Comparison of ENCODE assay signal across 1 cellular context in the genomic region with DNA sequence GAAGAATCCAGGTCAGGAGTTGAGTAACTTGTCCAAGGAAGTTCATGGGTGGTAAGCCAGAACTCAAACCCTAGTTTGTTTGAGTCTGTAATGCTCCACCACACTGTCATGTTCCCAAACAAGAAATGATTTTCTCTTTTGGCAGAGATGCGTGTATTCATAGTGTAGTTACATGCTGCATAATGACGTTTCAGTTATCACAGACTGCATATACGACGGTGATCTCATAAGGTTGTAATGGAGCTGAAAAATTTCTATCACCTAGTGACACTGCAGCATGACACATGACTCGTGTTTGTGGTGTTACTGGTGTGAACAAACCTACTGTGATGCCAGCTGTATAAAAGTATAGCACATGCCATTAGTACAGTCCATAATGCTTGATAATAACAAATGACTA.
TF ChIP-seq lines count a peak whose summit lies in the region.

No MANE protein-coding gene starts in this region.

TF ChIP-seq in K562, 482 proteins besides CTCF, POLR2A, EP300 and RAD21 (continued from another document):
- TF ChIP-seq, protein P1, sequence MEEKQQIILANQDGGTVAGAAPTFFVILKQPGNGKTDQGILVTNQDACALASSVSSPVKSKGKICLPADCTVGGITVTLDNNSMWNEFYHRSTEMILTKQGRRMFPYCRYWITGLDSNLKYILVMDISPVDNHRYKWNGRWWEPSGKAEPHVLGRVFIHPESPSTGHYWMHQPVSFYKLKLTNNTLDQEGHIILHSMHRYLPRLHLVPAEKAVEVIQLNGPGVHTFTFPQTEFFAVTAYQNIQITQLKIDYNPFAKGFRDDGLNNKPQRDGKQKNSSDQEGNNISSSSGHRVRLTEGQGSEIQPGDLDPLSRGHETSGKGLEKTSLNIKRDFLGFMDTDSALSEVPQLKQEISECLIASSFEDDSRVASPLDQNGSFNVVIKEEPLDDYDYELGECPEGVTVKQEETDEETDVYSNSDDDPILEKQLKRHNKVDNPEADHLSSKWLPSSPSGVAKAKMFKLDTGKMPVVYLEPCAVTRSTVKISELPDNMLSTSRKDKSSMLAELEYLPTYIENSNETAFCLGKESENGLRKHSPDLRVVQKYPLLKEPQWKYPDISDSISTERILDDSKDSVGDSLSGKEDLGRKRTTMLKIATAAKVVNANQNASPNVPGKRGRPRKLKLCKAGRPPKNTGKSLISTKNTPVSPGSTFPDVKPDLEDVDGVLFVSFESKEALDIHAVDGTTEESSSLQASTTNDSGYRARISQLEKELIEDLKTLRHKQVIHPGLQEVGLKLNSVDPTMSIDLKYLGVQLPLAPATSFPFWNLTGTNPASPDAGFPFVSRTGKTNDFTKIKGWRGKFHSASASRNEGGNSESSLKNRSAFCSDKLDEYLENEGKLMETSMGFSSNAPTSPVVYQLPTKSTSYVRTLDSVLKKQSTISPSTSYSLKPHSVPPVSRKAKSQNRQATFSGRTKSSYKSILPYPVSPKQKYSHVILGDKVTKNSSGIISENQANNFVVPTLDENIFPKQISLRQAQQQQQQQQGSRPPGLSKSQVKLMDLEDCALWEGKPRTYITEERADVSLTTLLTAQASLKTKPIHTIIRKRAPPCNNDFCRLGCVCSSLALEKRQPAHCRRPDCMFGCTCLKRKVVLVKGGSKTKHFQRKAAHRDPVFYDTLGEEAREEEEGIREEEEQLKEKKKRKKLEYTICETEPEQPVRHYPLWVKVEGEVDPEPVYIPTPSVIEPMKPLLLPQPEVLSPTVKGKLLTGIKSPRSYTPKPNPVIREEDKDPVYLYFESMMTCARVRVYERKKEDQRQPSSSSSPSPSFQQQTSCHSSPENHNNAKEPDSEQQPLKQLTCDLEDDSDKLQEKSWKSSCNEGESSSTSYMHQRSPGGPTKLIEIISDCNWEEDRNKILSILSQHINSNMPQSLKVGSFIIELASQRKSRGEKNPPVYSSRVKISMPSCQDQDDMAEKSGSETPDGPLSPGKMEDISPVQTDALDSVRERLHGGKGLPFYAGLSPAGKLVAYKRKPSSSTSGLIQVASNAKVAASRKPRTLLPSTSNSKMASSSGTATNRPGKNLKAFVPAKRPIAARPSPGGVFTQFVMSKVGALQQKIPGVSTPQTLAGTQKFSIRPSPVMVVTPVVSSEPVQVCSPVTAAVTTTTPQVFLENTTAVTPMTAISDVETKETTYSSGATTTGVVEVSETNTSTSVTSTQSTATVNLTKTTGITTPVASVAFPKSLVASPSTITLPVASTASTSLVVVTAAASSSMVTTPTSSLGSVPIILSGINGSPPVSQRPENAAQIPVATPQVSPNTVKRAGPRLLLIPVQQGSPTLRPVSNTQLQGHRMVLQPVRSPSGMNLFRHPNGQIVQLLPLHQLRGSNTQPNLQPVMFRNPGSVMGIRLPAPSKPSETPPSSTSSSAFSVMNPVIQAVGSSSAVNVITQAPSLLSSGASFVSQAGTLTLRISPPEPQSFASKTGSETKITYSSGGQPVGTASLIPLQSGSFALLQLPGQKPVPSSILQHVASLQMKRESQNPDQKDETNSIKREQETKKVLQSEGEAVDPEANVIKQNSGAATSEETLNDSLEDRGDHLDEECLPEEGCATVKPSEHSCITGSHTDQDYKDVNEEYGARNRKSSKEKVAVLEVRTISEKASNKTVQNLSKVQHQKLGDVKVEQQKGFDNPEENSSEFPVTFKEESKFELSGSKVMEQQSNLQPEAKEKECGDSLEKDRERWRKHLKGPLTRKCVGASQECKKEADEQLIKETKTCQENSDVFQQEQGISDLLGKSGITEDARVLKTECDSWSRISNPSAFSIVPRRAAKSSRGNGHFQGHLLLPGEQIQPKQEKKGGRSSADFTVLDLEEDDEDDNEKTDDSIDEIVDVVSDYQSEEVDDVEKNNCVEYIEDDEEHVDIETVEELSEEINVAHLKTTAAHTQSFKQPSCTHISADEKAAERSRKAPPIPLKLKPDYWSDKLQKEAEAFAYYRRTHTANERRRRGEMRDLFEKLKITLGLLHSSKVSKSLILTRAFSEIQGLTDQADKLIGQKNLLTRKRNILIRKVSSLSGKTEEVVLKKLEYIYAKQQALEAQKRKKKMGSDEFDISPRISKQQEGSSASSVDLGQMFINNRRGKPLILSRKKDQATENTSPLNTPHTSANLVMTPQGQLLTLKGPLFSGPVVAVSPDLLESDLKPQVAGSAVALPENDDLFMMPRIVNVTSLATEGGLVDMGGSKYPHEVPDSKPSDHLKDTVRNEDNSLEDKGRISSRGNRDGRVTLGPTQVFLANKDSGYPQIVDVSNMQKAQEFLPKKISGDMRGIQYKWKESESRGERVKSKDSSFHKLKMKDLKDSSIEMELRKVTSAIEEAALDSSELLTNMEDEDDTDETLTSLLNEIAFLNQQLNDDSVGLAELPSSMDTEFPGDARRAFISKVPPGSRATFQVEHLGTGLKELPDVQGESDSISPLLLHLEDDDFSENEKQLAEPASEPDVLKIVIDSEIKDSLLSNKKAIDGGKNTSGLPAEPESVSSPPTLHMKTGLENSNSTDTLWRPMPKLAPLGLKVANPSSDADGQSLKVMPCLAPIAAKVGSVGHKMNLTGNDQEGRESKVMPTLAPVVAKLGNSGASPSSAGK (IDR thresholded peaks at IDR 0.05), result no peak
- TF ChIP-seq ZNF75A (CRISPR knock-in tag; IDR thresholded peaks at IDR 0.05), result no peak
- TF ChIP-seq ZC3H11A (IDR thresholded peaks at IDR 0.05; ENCODE audit: low read depth, low read length), result no peak
